In the genomic region with DNA sequence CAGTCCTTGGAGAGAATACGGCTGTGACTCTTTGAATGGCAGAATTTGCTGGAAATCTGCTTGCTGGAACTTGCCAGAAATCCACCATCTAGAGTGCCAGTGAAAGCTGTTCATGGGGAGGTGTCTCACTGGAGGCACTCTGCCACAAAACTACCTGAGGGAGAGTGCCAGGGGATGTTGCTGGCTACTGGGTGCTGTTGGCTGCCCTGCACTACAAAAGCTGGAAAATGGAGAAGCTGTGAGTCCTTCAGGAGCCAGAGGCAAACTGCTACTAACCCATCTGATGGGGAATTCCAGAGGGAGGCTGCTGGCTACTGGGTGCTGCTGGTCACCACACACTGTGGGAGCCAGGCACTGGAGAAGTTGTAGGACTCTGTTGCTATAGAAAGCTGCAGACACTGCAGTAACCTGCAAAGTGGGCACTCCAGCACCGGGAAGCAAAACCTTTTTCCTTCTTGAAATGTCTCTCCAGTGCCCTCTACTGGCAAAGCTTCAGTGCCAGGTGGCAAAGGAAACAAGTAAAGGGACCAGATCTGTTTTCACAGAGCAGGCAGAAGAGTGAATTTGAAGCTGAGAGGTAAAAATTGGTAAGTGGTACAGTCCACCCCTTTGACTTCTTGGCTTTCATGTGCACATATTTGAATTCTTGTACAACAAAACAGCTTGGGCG, we compare ENCODE assay signal across 8 cellular contexts. TPM values are rescaled to one million over a fixed set of nuclear protein-coding genes. Genes with fewer than 3 reads are reported as not detected.
DNase-seq lines count a peak whose midpoint lies in the region; ATAC-seq and TF ChIP-seq lines count a peak whose summit lies in the region.

No MANE protein-coding gene starts in this region.

- H3K4me1 Mint-ChIP-seq in activated CD8-positive, alpha-beta T cell treated with anti-CD3 and anti-CD28 coated beads, Interleukin-2, amount 10 ng/mL, durations not matched to agents 7 days and 5 days (ENCODE audit: low read depth) = peaks cover 2% of the 10 kb centered on the region
- H3K4me1 Mint-ChIP-seq in natural killer cell treated with Interleukin-12 subunit alpha and Interleukin-12 subunit beta and Interleukin-15 and Interleukin-18, amount 100 ng/mL, for 72 hours (ENCODE audit: low read depth in 2 of 2) = peaks cover 0 to 8% of the 10 kb centered on the region in 2 donors

- no peaks in the 10 kb centered on the region for H3K36me3 ChIP-seq in thyroid gland

- H3K27me3 ChIP-seq in thyroid gland = no peaks in the 10 kb centered on the region

- TF ChIP-seq CTCF in epithelial cell of esophagus (IDR thresholded peaks at IDR 0.05; ENCODE audit: insufficient read depth, low read depth, low read length, missing control alignments) (peak; percentile 75), thyroid gland (IDR thresholded peaks at IDR 0.05) (peak in 2 of 6 experiments; percentile 17 to 39)

- no peaks in the 10 kb centered on the region for H3K27me3 Mint-ChIP-seq in activated CD8-positive, alpha-beta T cell treated with anti-CD3 and anti-CD28 coated beads, Interleukin-2, amount 10 ng/mL, durations not matched to agents 7 days and 5 days (ENCODE audit: low read depth)
- H3K27me3 Mint-ChIP-seq in natural killer cell treated with Interleukin-12 subunit alpha and Interleukin-12 subunit beta and Interleukin-15 and Interleukin-18, amount 100 ng/mL, for 72 hours = peaks cover 0 to 16% of the 10 kb centered on the region in 2 donors

- peak; percentile 53 for ATAC-seq in activated CD8-positive, alpha-beta T cell treated with anti-CD3 and anti-CD28 coated beads, Interleukin-2, amount 10 ng/mL, durations not matched to agents 7 days and 5 days
- peak in 1 of 2 donors; percentile 43 for ATAC-seq in natural killer cell treated with Interleukin-12 subunit alpha and Interleukin-12 subunit beta and Interleukin-15 and Interleukin-18, amount 100 ng/mL, for 72 hours
- no peak for ATAC-seq in HG03135 (IDR thresholded peaks at IDR 0.05; ENCODE audit: unreplicated experiment)

- H3K9me3 ChIP-seq in thyroid gland = no peaks in the 10 kb centered on the region

- 37 to 60% methylated on average over 2 of the region's 3 CpGs for WGBS in thyroid gland, 2 donors

- H3K27ac ChIP-seq in thyroid gland = no peak overlapping the region

- intact Hi-C loops in thyroid gland (cut with DNase I) = no loop called here

- H3K4me3 Mint-ChIP-seq in activated CD8-positive, alpha-beta T cell treated with anti-CD3 and anti-CD28 coated beads, Interleukin-2, amount 10 ng/mL, durations not matched to agents 7 days and 5 days = no peak overlapping the region
- no peak overlapping the region for H3K4me3 Mint-ChIP-seq in natural killer cell treated with Interleukin-12 subunit alpha and Interleukin-12 subunit beta and Interleukin-15 and Interleukin-18, amount 100 ng/mL, for 72 hours

- TF ChIP-seq POLR2A in thyroid gland (IDR thresholded peaks at IDR 0.05) = no peak

- H3K4me3 ChIP-seq in epithelial cell of esophagus (ENCODE audit: low read length) (no peak overlapping the region), thyroid gland (replicated peaks in 1 of 3) (no peak overlapping the region)

- CTCF ChIA-PET in HEK293T (lab: Yijun Ruan, JAX) = interaction anchor here (0.7 to 2.6 kb wide), 21 partner anchors 9 to 200 kb away, joined by 3 to 15 read pairs (median 5); a partner anchor contains a TSS
- CTCF ChIA-PET in activated CD8-positive, alpha-beta T cell treated with anti-CD3 and anti-CD28 coated beads, Interleukin-2, amount 10 ng/mL, durations not matched to agents 7 days and 5 days (lab: Charles Lee) = interaction anchor here (0.6 to 5.7 kb wide), 23 partner anchors 10 to 1599 kb away, joined by 3 to 48 read pairs (median 3); a partner anchor contains a TSS

- H3K9me3 Mint-ChIP-seq in activated CD8-positive, alpha-beta T cell treated with anti-CD3 and anti-CD28 coated beads, Interleukin-2, amount 10 ng/mL, durations not matched to agents 7 days and 5 days (ENCODE audit: insufficient read depth) = no peaks in the 10 kb centered on the region
- no peaks in the 10 kb centered on the region for H3K9me3 Mint-ChIP-seq in natural killer cell treated with Interleukin-12 subunit alpha and Interleukin-12 subunit beta and Interleukin-15 and Interleukin-18, amount 100 ng/mL, for 72 hours

- no peaks in the 10 kb centered on the region for H3K36me3 Mint-ChIP-seq in activated CD8-positive, alpha-beta T cell treated with anti-CD3 and anti-CD28 coated beads, Interleukin-2, amount 10 ng/mL, durations not matched to agents 7 days and 5 days (ENCODE audit: low read depth)
- H3K36me3 Mint-ChIP-seq in natural killer cell treated with Interleukin-12 subunit alpha and Interleukin-12 subunit beta and Interleukin-15 and Interleukin-18, amount 100 ng/mL, for 72 hours = no peaks in the 10 kb centered on the region

- peak in 9 of 14 donors; percentile 0 to 59 (median 2) for DNase-seq in C1 segment of cervical spinal cord (lab: John Stamatoyannopoulos, UW)
- DNase-seq in HEK293T (ENCODE audit: extremely low spot score) = peak; percentile 56
- peak; percentile 11 for DNase-seq in NCI-H774 (lab: John Stamatoyannopoulos, UW)
- peak; percentile 67 for DNase-seq in activated CD8-positive, alpha-beta T cell treated with anti-CD3 and anti-CD28 coated beads, Interleukin-2, amount 10 ng/mL, durations not matched to agents 7 days and 5 days
- DNase-seq in epithelial cell of esophagus (ENCODE audit: low read depth) = peak; percentile 77
- DNase-seq in natural killer cell treated with Interleukin-12 subunit alpha and Interleukin-12 subunit beta and Interleukin-15 and Interleukin-18, amount 100 ng/mL, for 72 hours (ENCODE audit: low spot score) = peak; percentile 64
- DNase-seq in thyroid gland = peak; percentile 29 to 34

- POLR2A ChIA-PET in HEK293T (lab: Yijun Ruan, JAX) = interaction anchor here (1.1 to 2.4 kb wide), 2 partner anchors 40 to 60 kb away, joined by 3 to 10 read pairs; a partner anchor contains a TSS
- POLR2A ChIA-PET in activated CD8-positive, alpha-beta T cell treated with anti-CD3 and anti-CD28 coated beads, Interleukin-2, amount 10 ng/mL, durations not matched to agents 7 days and 5 days (lab: Charles Lee) = no interaction called here

- no peaks in the 10 kb centered on the region for H3K4me1 ChIP-seq in thyroid gland

- H3K27ac Mint-ChIP-seq in activated CD8-positive, alpha-beta T cell treated with anti-CD3 and anti-CD28 coated beads, Interleukin-2, amount 10 ng/mL, durations not matched to agents 7 days and 5 days = no peak overlapping the region
- H3K27ac Mint-ChIP-seq in natural killer cell treated with Interleukin-12 subunit alpha and Interleukin-12 subunit beta and Interleukin-15 and Interleukin-18, amount 100 ng/mL, for 72 hours = no peak overlapping the region

TF ChIP-seq in HEK293T, 16 proteins besides CTCF, POLR2A, EP300 and RAD21:
- TF ChIP-seq ARNT (IDR thresholded peaks at IDR 0.05) (no peak), BHLHE40 (IDR thresholded peaks at IDR 0.05; ENCODE audit: borderline replicate concordance) (no peak), SUZ12 (IDR thresholded peaks at IDR 0.05) (no peak), NFRKB (IDR thresholded peaks at IDR 0.05) (no peak)
- TF ChIP-seq, protein P1, sequence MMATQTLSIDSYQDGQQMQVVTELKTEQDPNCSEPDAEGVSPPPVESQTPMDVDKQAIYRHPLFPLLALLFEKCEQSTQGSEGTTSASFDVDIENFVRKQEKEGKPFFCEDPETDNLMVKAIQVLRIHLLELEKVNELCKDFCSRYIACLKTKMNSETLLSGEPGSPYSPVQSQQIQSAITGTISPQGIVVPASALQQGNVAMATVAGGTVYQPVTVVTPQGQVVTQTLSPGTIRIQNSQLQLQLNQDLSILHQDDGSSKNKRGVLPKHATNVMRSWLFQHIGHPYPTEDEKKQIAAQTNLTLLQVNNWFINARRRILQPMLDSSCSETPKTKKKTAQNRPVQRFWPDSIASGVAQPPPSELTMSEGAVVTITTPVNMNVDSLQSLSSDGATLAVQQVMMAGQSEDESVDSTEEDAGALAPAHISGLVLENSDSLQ (IDR thresholded peaks at IDR 0.05) = no peak

RNA-seq across cellular contexts. Expression of a gene that starts 47.8 kb away (rescaled TPM):
- 100 to 1,000 TPM; 106 to 113 TPM for total RNA-seq in activated CD8-positive, alpha-beta T cell treated with anti-CD3 and anti-CD28 coated beads, Interleukin-2, amount 10 ng/mL, durations not matched to agents 7 days and 5 days
- 100 to 1,000 TPM; 108 to 129 TPM for total RNA-seq in natural killer cell treated with Interleukin-12 subunit alpha and Interleukin-12 subunit beta and Interleukin-15 and Interleukin-18, amount 100 ng/mL, for 72 hours
- total RNA-seq in thyroid gland = 100 to 1,000 TPM in 2 of 4 donors, 10 to 100 TPM in 2; 88.8 to 122 (median 104) TPM

RNA-seq across cellular contexts. Expression of a gene that starts 59.3 kb away (rescaled TPM):
- total RNA-seq in activated CD8-positive, alpha-beta T cell treated with anti-CD3 and anti-CD28 coated beads, Interleukin-2, amount 10 ng/mL, durations not matched to agents 7 days and 5 days = 1 to 10 TPM in 1 of 2 experiments, under 1 TPM in 1; 0.91 to 1.1 TPM
- total RNA-seq in natural killer cell treated with Interleukin-12 subunit alpha and Interleukin-12 subunit beta and Interleukin-15 and Interleukin-18, amount 100 ng/mL, for 72 hours = 1 to 10 TPM; 1.1 to 1.5 TPM
- total RNA-seq in thyroid gland = 1 to 10 TPM; 1.4 to 3.8 (median 3.0) TPM

RNA-seq across cellular contexts. Expression of a gene that starts 59.5 kb away (rescaled TPM):
- total RNA-seq in activated CD8-positive, alpha-beta T cell treated with anti-CD3 and anti-CD28 coated beads, Interleukin-2, amount 10 ng/mL, durations not matched to agents 7 days and 5 days = 100 to 1,000 TPM; 151 to 155 TPM
- total RNA-seq in natural killer cell treated with Interleukin-12 subunit alpha and Interleukin-12 subunit beta and Interleukin-15 and Interleukin-18, amount 100 ng/mL, for 72 hours = 100 to 1,000 TPM; 146 to 147 TPM
- total RNA-seq in thyroid gland = 10 to 100 TPM; 35.0 to 43.7 (median 36.9) TPM

Comparison
In these comparisons a context has a peak if more than half of its experiments do, and no peak if none do; other contexts are left out.
1. DNase-seq: peak in every context shown above with its lines; median percentile 77 in epithelial cell of esophagus; 67 in activated CD8-positive, alpha-beta T cell treated with anti-CD3 and anti-CD28 coated beads, Interleukin-2, amount 10 ng/mL, durations not matched to agents 7 days and 5 days; 64 in natural killer cell treated with Interleukin-12 subunit alpha and Interleukin-12 subunit beta and Interleukin-15 and Interleukin-18, amount 100 ng/mL, for 72 hours; 56 in HEK293T; 32 in thyroid gland; 11 in NCI-H774; 2 in C1 segment of cervical spinal cord.